In genomic region chr14:105525861-105526780, GRCh38 we compare ENCODE assay signal across 8 cellular contexts. TPM values are rescaled to one million over a fixed set of nuclear protein-coding genes. Genes with fewer than 3 reads are reported as not detected.
DNase-seq lines count a peak whose midpoint lies in the region; ATAC-seq, FAIRE-seq and TF ChIP-seq lines count a peak whose summit lies in the region.

TMEM121 (plus strand) TSS chr14:105526583; CDS start chr14:105528835, 2,252 bp downstream.

- H3K4me3 ChIP-seq in epithelial cell of proximal tubule (ENCODE audit: low read depth, low read length): peak within 1 kb of the TSS; percentile 56

- H3K4me3 Mint-ChIP-seq in activated CD4-positive, alpha-beta T cell treated with anti-CD3 and anti-CD28 coated beads, Interleukin-2, amount 10 ng/mL, durations not matched to agents 7 days and 5 days: peak within 1 kb of the TSS; percentile 69
- H3K4me3 Mint-ChIP-seq in naive thymus-derived CD8-positive, alpha-beta T cell: peak within 1 kb of the TSS; percentile 61 to 88 (median 79)

- ATAC-seq in naive thymus-derived CD8-positive, alpha-beta T cell: peak; percentile 14 to 25

- no peaks in the 10 kb centered on the region for H3K9me3 Mint-ChIP-seq in activated CD4-positive, alpha-beta T cell treated with anti-CD3 and anti-CD28 coated beads, Interleukin-2, amount 10 ng/mL, durations not matched to agents 7 days and 5 days
- H3K9me3 Mint-ChIP-seq in naive thymus-derived CD8-positive, alpha-beta T cell: peaks cover 0 to 8% (median 3%) of the 10 kb centered on the region in 9 donors

- DNase-seq in activated effector memory CD4-positive, alpha-beta T cell treated with anti-CD3 and anti-CD28 coated beads, Interleukin-2, amount 50 U/mL, for 16 hours: peak; percentile 79
- DNase-seq in activated effector memory CD4-positive, alpha-beta T cell treated with Interleukin-2 at 50 U/mL for 16 hours: no peak
- peak; percentile 27 for DNase-seq in activated CD4-positive, alpha-beta T cell treated with anti-CD3 and anti-CD28 coated beads, Interleukin-2, amount 10 ng/mL, durations not matched to agents 7 days and 5 days
- DNase-seq in epithelial cell of proximal tubule (ENCODE audit: low read depth) (no peak), urothelium cell line (ENCODE audit: low spot score) (peak; percentile 50), NOMO-1 treated with dmso at 0.1 percent for 144 hours (lab: John Stamatoyannopoulos, UW; ENCODE audit: unreplicated experiment) (no peak), dedifferentiated amniotic fluid mesenchymal stem cell (ENCODE audit: extremely low spot score) (no peak)
- peak in 6 of 10 donors; percentile 19 to 66 (median 34) for DNase-seq in naive thymus-derived CD8-positive, alpha-beta T cell

- CTCF ChIA-PET in activated CD4-positive, alpha-beta T cell treated with anti-CD3 and anti-CD28 coated beads, Interleukin-2, amount 10 ng/mL, durations not matched to agents 7 days and 5 days (lab: Charles Lee): interaction anchor here (1.0 kb wide), 2 partner anchors 10 to 45 kb away, joined by 3 to 4 read pairs; no protein-coding TSS in a partner anchor

- peak within 1 kb of the TSS; percentile 77 for H3K27ac Mint-ChIP-seq in activated CD4-positive, alpha-beta T cell treated with anti-CD3 and anti-CD28 coated beads, Interleukin-2, amount 10 ng/mL, durations not matched to agents 7 days and 5 days
- H3K27ac Mint-ChIP-seq in naive thymus-derived CD8-positive, alpha-beta T cell: peak within 1 kb of the TSS in 5 of 10 donors; percentile 29 to 79 (median 67)

- POLR2A ChIA-PET in activated CD4-positive, alpha-beta T cell treated with anti-CD3 and anti-CD28 coated beads, Interleukin-2, amount 10 ng/mL, durations not matched to agents 7 days and 5 days (lab: Charles Lee): no interaction called here
- POLR2A ChIA-PET in naive thymus-derived CD8-positive, alpha-beta T cell (lab: Charles Lee): interaction anchor here (5.1 kb wide), 1 partner anchor 35 kb away, joined by 31 read pairs; the partner anchor contains the start of gene TEDC1

- FAIRE-seq in urothelium cell line (lab: Jason Lieb, UNC): no peak

- no peak for TF ChIP-seq CTCF in epithelial cell of proximal tubule (conservative IDR thresholded peaks at IDR 0.05; ENCODE audit: low read depth, low read length)

- peaks cover 33% of the 10 kb centered on the region for H3K27me3 Mint-ChIP-seq in activated CD4-positive, alpha-beta T cell treated with anti-CD3 and anti-CD28 coated beads, Interleukin-2, amount 10 ng/mL, durations not matched to agents 7 days and 5 days
- H3K27me3 Mint-ChIP-seq in naive thymus-derived CD8-positive, alpha-beta T cell: peaks cover 0 to 14% (median 7%) of the 10 kb centered on the region in 5 donors

- no peaks in the 10 kb centered on the region for H3K36me3 Mint-ChIP-seq in activated CD4-positive, alpha-beta T cell treated with anti-CD3 and anti-CD28 coated beads, Interleukin-2, amount 10 ng/mL, durations not matched to agents 7 days and 5 days (ENCODE audit: low read depth)
- H3K36me3 Mint-ChIP-seq in naive thymus-derived CD8-positive, alpha-beta T cell: no peaks in the 10 kb centered on the region

- peaks cover 25% of the 10 kb centered on the region for H3K4me1 Mint-ChIP-seq in activated CD4-positive, alpha-beta T cell treated with anti-CD3 and anti-CD28 coated beads, Interleukin-2, amount 10 ng/mL, durations not matched to agents 7 days and 5 days
- peaks cover 5 to 28% (median 22%) of the 10 kb centered on the region in 4 donors for H3K4me1 Mint-ChIP-seq in naive thymus-derived CD8-positive, alpha-beta T cell

RNA-seq across cellular contexts. Expression of gene TMEM121, which starts in this region (rescaled TPM):
- 1 to 10 TPM; 4.6 TPM for total RNA-seq in activated CD4-positive, alpha-beta T cell treated with anti-CD3 and anti-CD28 coated beads, Interleukin-2, amount 10 ng/mL, durations not matched to agents 7 days and 5 days
- total RNA-seq in epithelial cell of proximal tubule: 3.5 and 5.6 TPM in 2 replicates
- 1 to 10 TPM; 5.5 to 6.6 TPM for total RNA-seq in naive thymus-derived CD8-positive, alpha-beta T cell
- 1 to 10 TPM; 1.6 to 4.4 (median 4.3) TPM for polyA plus RNA-seq in naive thymus-derived CD8-positive, alpha-beta T cell

Comparison
In these comparisons a context has a peak if more than half of its experiments do, and no peak if none do; other contexts are left out.
1. DNase-seq: peak in activated effector memory CD4-positive, alpha-beta T cell treated with anti-CD3 and anti-CD28 coated beads, Interleukin-2, amount 50 U/mL, for 16 hours (single experiment), activated CD4-positive, alpha-beta T cell treated with anti-CD3 and anti-CD28 coated beads, Interleukin-2, amount 10 ng/mL, durations not matched to agents 7 days and 5 days (single experiment), naive thymus-derived CD8-positive, alpha-beta T cell (6 of 10) and urothelium cell line (single experiment); none in activated effector memory CD4-positive, alpha-beta T cell treated with Interleukin-2 at 50 U/mL for 16 hours (single experiment), epithelial cell of proximal tubule (single experiment), NOMO-1 treated with dmso at 0.1 percent for 144 hours (single experiment) and dedifferentiated amniotic fluid mesenchymal stem cell (single experiment).